In the genomic region with DNA sequence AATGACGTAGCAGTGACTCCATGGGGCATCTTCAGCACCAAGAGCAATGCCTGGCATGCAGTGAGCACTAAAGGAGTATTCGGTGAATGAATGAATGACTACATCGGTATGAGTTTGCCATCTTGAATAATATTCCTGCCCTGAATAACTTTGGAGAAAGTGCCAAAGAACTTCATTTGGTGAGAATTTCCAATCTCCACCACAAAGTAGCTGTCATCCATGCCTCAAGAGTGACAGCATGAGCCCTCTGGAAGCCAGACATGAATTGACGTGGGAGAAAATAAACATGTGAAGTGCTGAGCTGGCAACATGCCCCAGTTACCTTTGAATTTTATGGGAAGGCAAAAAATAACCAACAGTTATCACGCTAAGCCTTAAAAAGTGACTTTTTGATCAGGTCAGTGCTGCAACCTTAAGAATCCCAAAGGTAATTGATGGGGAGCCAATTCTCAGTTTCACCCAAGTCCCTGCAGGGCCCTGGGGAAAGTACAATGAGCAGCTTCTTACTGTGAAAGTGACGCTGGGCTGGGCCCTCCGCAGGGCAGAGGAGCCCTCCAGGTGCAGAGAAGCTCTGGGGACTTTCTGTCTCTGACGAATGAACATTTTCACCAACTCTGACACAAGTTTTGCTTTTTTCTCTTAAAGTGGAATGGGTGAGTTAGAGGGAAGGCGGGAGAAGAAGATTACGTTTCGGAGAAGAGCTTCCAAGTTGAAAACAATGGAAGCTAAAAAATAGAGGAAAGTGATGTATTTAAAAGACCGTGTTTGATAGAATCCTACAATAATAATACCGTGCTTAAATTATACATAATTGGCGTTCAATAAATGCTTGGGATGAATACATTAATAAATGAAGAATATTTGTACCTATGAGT, we compare ENCODE assay signal across 13 cellular contexts. TPM values are rescaled to one million over a fixed set of nuclear protein-coding genes. Genes with fewer than 3 reads are reported as not detected.
A peak's percentile ranks its signal among the peaks of the same experiment; 100 is the strongest.
DNase-seq lines count a peak whose midpoint lies in the region; ATAC-seq, FAIRE-seq and TF ChIP-seq lines count a peak whose summit lies in the region.
"Had no signal": no experiment of that assay in that cellular context is flagged by ENCODE, and none has a peak within 500 bp of the region (broad histone marks: within the 10 kb centered on the region; RNA-seq: fewer than 3 reads in every experiment).

No MANE protein-coding gene starts in this region.

- peak; percentile 27 for TF ChIP-seq CTCF in KMS-11 (conservative IDR thresholded peaks at IDR 0.05; ENCODE audit: low read depth, low read length)
- TF ChIP-seq CTCF in tibial artery (IDR thresholded peaks at IDR 0.05), result no peak

- 77 to 80% methylated on average over 14 of the region's 14 CpGs for WGBS in GM23248 (ENCODE audit: low coverage in 1 of 2, low lambda C conversion rate in 2 of 2, missing lambda C conversion rate in 2 of 2), 2 experiments

- H3K27me3 ChIP-seq in KMS-11 (ENCODE audit: insufficient read depth, low read depth) (peaks cover 46% of the 10 kb centered on the region), tibial artery (peaks cover 0 to 23% of the 10 kb centered on the region in 2 donors), GM23248 (replicated peaks; ENCODE audit: insufficient read depth) (peaks cover 63% of the 10 kb centered on the region)
- H3K27me3 ChIP-seq: Peyer's patch had no signal

- H3K9ac ChIP-seq in KMS-11, result no peak overlapping the region
- no peak overlapping the region for H3K9ac ChIP-seq in GM23248

- DNase-seq in GM12891 (ENCODE audit: insufficient read length, low spot score) (no peak), tibial artery (no peak), GM23248 (no peak), urothelium cell line (ENCODE audit: low spot score) (no peak)
- no peak for DNase-seq in central memory CD4-positive, alpha-beta T cell
- DNase-seq: activated naive CD8-positive, alpha-beta T cell treated with anti-CD3 and anti-CD28 coated beads, Interleukin-2, amount 10 ng/mL, durations not matched to agents 7 days and 5 days; CD4-positive, CD25-positive, alpha-beta regulatory T cell; natural killer cell; Peyer's patch; stimulated activated CD4-positive, alpha-beta T cell treated with anti-CD3 and anti-CD28 coated beads, Interleukin-1b, Interleukin-23, amount 100 ng/mL, for 48 hours had no signal

- H3K4me1 ChIP-seq in KMS-11 (ENCODE audit: low read depth, poor library complexity, severe bottlenecking), result peaks cover 27% of the 10 kb centered on the region
- H3K4me1 ChIP-seq in tibial artery, result peaks cover 0 to 13% (median 0%) of the 10 kb centered on the region in 4 donors
- H3K4me1 ChIP-seq in GM23248 (ENCODE audit: insufficient read depth), result no peaks in the 10 kb centered on the region
- H3K4me1 ChIP-seq: Peyer's patch had no signal

- no peaks in the 10 kb centered on the region for H3K36me3 ChIP-seq in KMS-11 (ENCODE audit: insufficient read depth)
- H3K36me3 ChIP-seq in tibial artery, result no peaks in the 10 kb centered on the region
- H3K36me3 ChIP-seq in GM23248 (ENCODE audit: low read depth), result no peaks in the 10 kb centered on the region
- H3K36me3 ChIP-seq: Peyer's patch had no signal

- peak; percentile 93 for ATAC-seq in GM19438 (IDR thresholded peaks at IDR 0.05; ENCODE audit: low read depth, unreplicated experiment)
- peak; percentile 95 for ATAC-seq in HG02884 (IDR thresholded peaks at IDR 0.05; ENCODE audit: unreplicated experiment)
- ATAC-seq: natural killer cell had no signal

- H3K4me2 ChIP-seq in KMS-11 (peak overlapping the region; percentile 61), GM23248 (ENCODE audit: unreplicated experiment) (no peak overlapping the region)

- H2AFZ ChIP-seq in KMS-11 (ENCODE audit: low read depth), result no peak overlapping the region
- H2AFZ ChIP-seq in GM23248, result no peak overlapping the region

- no peak overlapping the region for H3K4me3 ChIP-seq in KMS-11 (IDR thresholded peaks at IDR 0.05; ENCODE audit: insufficient read depth, low read depth, low read length)
- no peak overlapping the region for H3K4me3 ChIP-seq in tibial artery
- no peak overlapping the region for H3K4me3 ChIP-seq in GM23248
- H3K4me3 ChIP-seq: Peyer's patch had no signal

- H4K20me1 ChIP-seq in KMS-11 (ENCODE audit: insufficient read depth) (no peaks in the 10 kb centered on the region), GM23248 (ENCODE audit: insufficient read depth) (no peaks in the 10 kb centered on the region)

- no peaks in the 10 kb centered on the region for H3K79me2 ChIP-seq in KMS-11 (ENCODE audit: insufficient read depth, low read depth)
- H3K79me2 ChIP-seq in GM23248 (ENCODE audit: insufficient read depth), result no peaks in the 10 kb centered on the region

- no peak overlapping the region; the same call in 1 of the 2 replicates for H3K27ac ChIP-seq in KMS-11
- H3K27ac ChIP-seq in tibial artery, result no peak overlapping the region
- H3K27ac ChIP-seq in GM23248, result no peak overlapping the region
- H3K27ac ChIP-seq: Peyer's patch had no signal

- intact Hi-C loops in tibial artery (cut with DNase I; ENCODE audit: low total_unique reads), result no loop called here

- in situ Hi-C loops in GM23248 (cut with MboI), result no loop called here

- no peaks in the 10 kb centered on the region for H3K9me2 ChIP-seq in GM23248 (ENCODE audit: insufficient read depth)

- H3K9me3 ChIP-seq in tibial artery, result no peaks in the 10 kb centered on the region
- no peaks in the 10 kb centered on the region for H3K9me3 ChIP-seq in GM23248 (ENCODE audit: low read depth)
- H3K9me3 ChIP-seq: Peyer's patch had no signal

- no peak for TF ChIP-seq POLR2A in GM12891 (IDR thresholded peaks at IDR 0.05; ENCODE audit: low read depth, low read length)

- peak; percentile 33 for FAIRE-seq in GM12891 (lab: Jason Lieb, UNC)
- no peak for FAIRE-seq in urothelium cell line (lab: Jason Lieb, UNC)

- H3F3A ChIP-seq in GM23248 (ENCODE audit: insufficient read depth), result no peaks in the 10 kb centered on the region

TF ChIP-seq in GM12891, 5 proteins besides CTCF, POLR2A, EP300 and RAD21:
- TF ChIP-seq POU2F2 (IDR thresholded peaks at IDR 0.05; ENCODE audit: low read depth, low read length) (no peak), SPI1 (IDR thresholded peaks at IDR 0.05; ENCODE audit: low read depth, low read length) (no peak), POLR2AphosphoS5 (IDR thresholded peaks at IDR 0.05; ENCODE audit: low read depth, low read length) (no peak), PAX5 (IDR thresholded peaks at IDR 0.05; ENCODE audit: insufficient read depth, low read length, severe bottlenecking) (no peak), TAF1 (IDR thresholded peaks at IDR 0.05; ENCODE audit: low read depth, low read length) (no peak)
TF ChIP-seq in GM12891: peak in this region for 0.

RNA-seq across cellular contexts. Expression of gene ATF3, which starts 21.9 kb away (rescaled TPM):
- polyA plus RNA-seq in GM12891 (2012; ENCODE audit: low read depth, missing spikeins), result 19.7 TPM
- 0.86 and 4.9 TPM in 2 replicates for total RNA-seq in GM23248 (2014; rRNA removed; shearing (Covaris generic))
- polyA plus RNA-seq in GM23248 (2016; fragmentation: Nextera tagmentation; extraction: Ambion mirVana), result 1.5 and 1.7 TPM in 2 replicates
